Comparison of ENCODE assay signal across 9 cellular contexts in genomic region chr14:75274899-75275569, GRCh38. TPM values are rescaled to one million over a fixed set of nuclear protein-coding genes. Genes with fewer than 3 reads are reported as not detected.
DNase-seq lines count a peak whose midpoint lies in the region; ATAC-seq and TF ChIP-seq lines count a peak whose summit lies in the region.
"Had no signal": no experiment of that assay in that cellular context is flagged by ENCODE, and none has a peak within 500 bp of the region (broad histone marks: within the 10 kb centered on the region; RNA-seq: fewer than 3 reads in every experiment).

No MANE protein-coding gene starts in this region.

- intact Hi-C loops in mucosa of descending colon (cut with DNase I, micrococcal nuclease), result no loop called here

- H3K9me3 ChIP-seq in mucosa of descending colon, result no peaks in the 10 kb centered on the region

- H3K4me3 ChIP-seq in mucosa of descending colon, result no peak overlapping the region

- no peak for ATAC-seq in mucosa of descending colon

- peak overlapping the region; percentile 46 for H3K27ac ChIP-seq in caudate nucleus (ENCODE audit: low read depth, low read length)

- no peaks in the 10 kb centered on the region for H3K36me3 ChIP-seq in mucosa of descending colon (ENCODE audit: low read depth)

- DNase-seq in stimulated activated CD4-positive, alpha-beta T cell treated with anti-CD3 and anti-CD28 coated beads, Interleukin-4, amount 100 ng/mL, for 24 hours, result peak; percentile 29
- no peak for DNase-seq in stimulated activated CD4-positive, alpha-beta T cell treated with anti-CD3 and anti-CD28 coated beads, Interleukin-4, amount 100 ng/mL, for 1 hour
- peak in 20 of 61 donors; percentile 5 to 48 (median 16) for DNase-seq in caudate nucleus (lab: John Stamatoyannopoulos, UW)
- DNase-seq in mucosa of descending colon, result peak; percentile 44 to 76 (median 71)
- no peak for DNase-seq in T1000 (lab: John Stamatoyannopoulos, UW)
- no peak for DNase-seq in activated CD4-positive, CD25-positive, alpha-beta regulatory T cell (lab: John Stamatoyannopoulos, UW)
- no peak for DNase-seq in AG08395 (ENCODE audit: low spot score)
- no peak for DNase-seq in HT-29 (ENCODE audit: low spot score)
- DNase-seq: COR-L47 had no signal

- no peak for TF ChIP-seq CTCF in mucosa of descending colon (IDR thresholded peaks at IDR 0.05)

- H3K4me1 ChIP-seq in mucosa of descending colon (ENCODE audit: low read depth), result peaks cover 22% of the 10 kb centered on the region

RNA-seq across cellular contexts. Expression of gene FOS, which starts 3.6 kb away (rescaled TPM):
- 100 to 1,000 TPM; 163 to 292 (median 243) TPM for total RNA-seq in mucosa of descending colon
- total RNA-seq in HT-29 (2014; rRNA removed; shearing (Covaris generic)), result 616 and 667 TPM in 2 replicates

Comparison
In these comparisons a context has a peak if more than half of its experiments do, and no peak if none do; other contexts are left out.
1. DNase-seq: peak in stimulated activated CD4-positive, alpha-beta T cell treated with anti-CD3 and anti-CD28 coated beads, Interleukin-4, amount 100 ng/mL, for 24 hours (single experiment) and mucosa of descending colon (3 of 3); none in stimulated activated CD4-positive, alpha-beta T cell treated with anti-CD3 and anti-CD28 coated beads, Interleukin-4, amount 100 ng/mL, for 1 hour (single experiment), T1000 (single experiment), activated CD4-positive, CD25-positive, alpha-beta regulatory T cell (0 of 4), AG08395 (single experiment) and HT-29 (single experiment).